29 cellular contexts compared by ENCODE assay signal in genomic region chr16:80062361-80063027, GRCh38.
"Had no signal": no experiment of that assay in that cellular context is flagged by ENCODE, and none has a peak within 500 bp of the region (broad histone marks: within the 10 kb centered on the region; RNA-seq: fewer than 3 reads in every experiment).

No MANE protein-coding gene starts in this region.

- DNase-seq: colonic mucosa; cortex of kidney; effector CD8-positive, alpha-beta T cell; effector memory CD8-positive, alpha-beta T cell; endodermal cell; erythroblast; esophagus squamous epithelium; foreskin fibroblast; foreskin melanocyte; gastrocnemius medialis; glutamatergic neuron; head of caudate nucleus; heart right ventricle; hypothalamus; immature natural killer cell; islet precursor cell; kidney; kidney glomerular epithelial cell; lower lobe of right lung; mesenchymal stem cell; naive B cell had no signal

- H3K27me3 ChIP-seq: colonic mucosa, esophagus squamous epithelium, gastrocnemius medialis, heart right ventricle had no signal

- H3K9me3 Mint-ChIP-seq: dendritic cell treated with granulocyte-macrophage colony-stimulating factor and Interleukin-4, amounts not matched to agents 40 ng/mL and 50 ng/mL, for 4 days; effector memory CD8-positive, alpha-beta T cell; endodermal cell; immature natural killer cell; mesothelial cell of epicardium had no signal

- H3K36me3 Mint-ChIP-seq: immature natural killer cell, mesothelial cell of epicardium, naive B cell had no signal

- H3K27ac Mint-ChIP-seq: dendritic cell treated with granulocyte-macrophage colony-stimulating factor and Interleukin-4, amounts not matched to agents 40 ng/mL and 50 ng/mL, for 4 days; effector memory CD8-positive, alpha-beta T cell; endodermal cell; immature natural killer cell had no signal

- H3K36me3 ChIP-seq: colonic mucosa, esophagus squamous epithelium, gastrocnemius medialis, heart right ventricle, lower lobe of right lung had no signal

- H3K4me1 Mint-ChIP-seq: immature natural killer cell, naive B cell had no signal

- H3K27me3 Mint-ChIP-seq: dendritic cell treated with granulocyte-macrophage colony-stimulating factor and Interleukin-4, amounts not matched to agents 40 ng/mL and 50 ng/mL, for 4 days had no signal

- FAIRE-seq: endometrium, kidney had no signal

- H3K4me3 ChIP-seq: colonic mucosa, esophagus squamous epithelium, gastrocnemius medialis, heart right ventricle, lower lobe of right lung, mucosa of descending colon had no signal

- H3K9me3 ChIP-seq: colonic mucosa, esophagus squamous epithelium, gastrocnemius medialis, heart right ventricle, lower lobe of right lung, mucosa of descending colon had no signal

- H3K4me3 Mint-ChIP-seq: dendritic cell treated with granulocyte-macrophage colony-stimulating factor and Interleukin-4, amounts not matched to agents 40 ng/mL and 50 ng/mL, for 4 days; effector memory CD8-positive, alpha-beta T cell; endodermal cell; immature natural killer cell; mesothelial cell of epicardium; naive B cell had no signal

- ATAC-seq: effector memory CD8-positive, alpha-beta T cell; esophagus mucosa; gastrocnemius medialis; left colon; left lobe of liver; lower lobe of right lung had no signal

- H3K4me1 ChIP-seq: colonic mucosa, gastrocnemius medialis, lower lobe of right lung had no signal

- H3K27ac ChIP-seq: colonic mucosa, epithelial cell of prostate, gastrocnemius medialis, lower lobe of right lung had no signal
